ENCODE assay signal across 1 cellular context in genomic region chr2:121579326-121579725, GRCh38.
TF ChIP-seq lines count a peak whose summit lies in the region.

No MANE protein-coding gene starts in this region.

TF ChIP-seq in SK-N-SH treated with all-trans-retinoic acid at 6 μM for 48 hours, 23 proteins besides CTCF, POLR2A, EP300 and RAD21 (continued from another document):
- TF ChIP-seq BACH2 (CRISPR knock-in tag; IDR thresholded peaks at IDR 0.05; ENCODE audit: borderline replicate concordance) (no peak), PPARA (CRISPR knock-in tag; IDR thresholded peaks at IDR 0.05; ENCODE audit: borderline replicate concordance) (no peak), TSHZ2 (CRISPR knock-in tag; IDR thresholded peaks at IDR 0.05) (no peak)
